Comparison of ENCODE assay signal across 24 cellular contexts in genomic region chr14:29757711-29758233, GRCh38.
DNase-seq lines count a peak whose midpoint lies in the region; ATAC-seq and TF ChIP-seq lines count a peak whose summit lies in the region.
"Had no signal": no experiment of that assay in that cellular context is flagged by ENCODE, and none has a peak within 500 bp of the region (broad histone marks: within the 10 kb centered on the region; RNA-seq: fewer than 3 reads in every experiment).

No MANE protein-coding gene starts in this region.

- peaks cover 58% of the 10 kb centered on the region for H3K9me3 ChIP-seq in Karpas-422 (ENCODE audit: low read length)
- H3K9me3 ChIP-seq in OCI-LY3 (ENCODE audit: insufficient read depth, low read length): no peaks in the 10 kb centered on the region
- H3K9me3 ChIP-seq in hepatocyte (ENCODE audit: low read depth): no peaks in the 10 kb centered on the region
- no peaks in the 10 kb centered on the region for H3K9me3 ChIP-seq in body of pancreas
- H3K9me3 ChIP-seq: BLaER1, Caco-2, Peyer's patch, SJSA1 had no signal

- H2AFZ ChIP-seq in Karpas-422 (ENCODE audit: low read length): no peak overlapping the region
- H2AFZ ChIP-seq in OCI-LY3 (ENCODE audit: low read depth, low read length): no peak overlapping the region
- no peak overlapping the region for H2AFZ ChIP-seq in hepatocyte

- H3K4me1 ChIP-seq in Karpas-422 (ENCODE audit: low read length) (no peaks in the 10 kb centered on the region), OCI-LY3 (ENCODE audit: low read length) (peaks cover 41% of the 10 kb centered on the region), hepatocyte (ENCODE audit: insufficient read depth) (no peaks in the 10 kb centered on the region), body of pancreas (peaks cover 9% of the 10 kb centered on the region)
- H3K4me1 ChIP-seq: BLaER1, Caco-2, Peyer's patch had no signal

- H3K27ac Mint-ChIP-seq in neural crest cell (ENCODE audit: unreplicated experiment): peak overlapping the region; percentile 69
- H3K27ac Mint-ChIP-seq: CD4-positive, alpha-beta memory T cell had no signal

- no peaks in the 10 kb centered on the region for H3K36me3 Mint-ChIP-seq in neural crest cell (ENCODE audit: low read depth)
- H3K36me3 Mint-ChIP-seq: CD4-positive, alpha-beta memory T cell had no signal

- peak; percentile 10 for DNase-seq in Karpas-422
- no peak for DNase-seq in neural crest cell (ENCODE audit: low read depth, low spot score)
- no peak for DNase-seq in hepatocyte (ENCODE audit: low spot score)
- no peak for DNase-seq in NCI-H1048 (lab: John Stamatoyannopoulos, UW)
- no peak for DNase-seq in body of pancreas
- DNase-seq: ACHN; Caco-2; CD4-positive, alpha-beta memory T cell; DMS 273 treated with DMSO at 0.1 percent for 48 hours; DMS79 treated with DMSO at 0.1 percent for 48 hours; GOT3; HCEC 1CT; KG1; MV-4-11; NCI-H1417 treated with DMSO at 0.1 percent for 48 hours; NCI-H1930; NCI-H446 treated with DMSO at 0.1 percent for 48 hours; NCI-H526 treated with DMSO at 0.1 percent for 48 hours; Peyer's patch had no signal

- TF ChIP-seq CTCF in C4-2B (conservative IDR thresholded peaks at IDR 0.05) (no peak), OCI-LY3 (IDR thresholded peaks at IDR 0.05; ENCODE audit: low read depth, low read length) (no peak), neural crest cell (conservative IDR thresholded peaks at IDR 0.05) (no peak), hepatocyte (IDR thresholded peaks at IDR 0.05; ENCODE audit: poor library complexity) (no peak), body of pancreas (IDR thresholded peaks at IDR 0.05) (no peak)

- H3K4me3 ChIP-seq in Karpas-422 (ENCODE audit: low read length) (no peak overlapping the region), OCI-LY3 (ENCODE audit: low read length) (peak overlapping the region; percentile 59), hepatocyte (no peak overlapping the region), body of pancreas (no peak overlapping the region)
- H3K4me3 ChIP-seq: BLaER1, GM12878, Peyer's patch, SJSA1 had no signal

- intact Hi-C loops in body of pancreas (cut with DNase I): no loop called here

- 95% methylated on average over 3 of the region's 3 CpGs for WGBS in hepatocyte (ENCODE audit: low lambda C conversion rate, missing lambda C conversion rate)
- WGBS in body of pancreas, 2 donors: 77 to 78% methylated on average over 3 of the region's 3 CpGs

- peaks cover 23% of the 10 kb centered on the region for H3K4me1 Mint-ChIP-seq in neural crest cell
- H3K4me1 Mint-ChIP-seq: CD4-positive, alpha-beta memory T cell had no signal

- H3K4me3 Mint-ChIP-seq in neural crest cell: no peak overlapping the region
- H3K4me3 Mint-ChIP-seq: CD4-positive, alpha-beta memory T cell had no signal

- H3K9ac ChIP-seq in Karpas-422 (ENCODE audit: low read length) (no peak overlapping the region), OCI-LY3 (ENCODE audit: low read length) (no peak overlapping the region)
- H3K9ac ChIP-seq: BLaER1 had no signal

- H3K36me3 ChIP-seq in Karpas-422 (ENCODE audit: insufficient read depth, low read length) (no peaks in the 10 kb centered on the region), OCI-LY3 (replicated peaks; ENCODE audit: low read depth, low read length) (peaks cover 2% of the 10 kb centered on the region), hepatocyte (replicated peaks; ENCODE audit: insufficient read depth, low read depth) (no peaks in the 10 kb centered on the region), body of pancreas (replicated peaks in 1 of 2; ENCODE audit: insufficient read depth in 1 of 2, low read depth in 2 of 2) (no peaks in the 10 kb centered on the region)
- H3K36me3 ChIP-seq: BLaER1, Peyer's patch, SJSA1 had no signal

- no peaks in the 10 kb centered on the region for H3K79me2 ChIP-seq in Karpas-422 (ENCODE audit: low read length)
- H3K79me2 ChIP-seq in OCI-LY3 (ENCODE audit: low read length): no peaks in the 10 kb centered on the region
- peaks cover 4% of the 10 kb centered on the region for H3K79me2 ChIP-seq in hepatocyte

- H4K20me1 ChIP-seq in Karpas-422 (ENCODE audit: insufficient read depth, low read depth, low read length): no peaks in the 10 kb centered on the region
- H4K20me1 ChIP-seq in OCI-LY3 (ENCODE audit: insufficient read depth, low read length): no peaks in the 10 kb centered on the region
- H4K20me1 ChIP-seq in hepatocyte (ENCODE audit: insufficient read depth, poor library complexity, severe bottlenecking): no peaks in the 10 kb centered on the region
- H4K20me1 ChIP-seq: BLaER1 had no signal

- H3K4me2 ChIP-seq in Karpas-422 (ENCODE audit: low read depth, low read length, poor library complexity, severe bottlenecking): no peak overlapping the region
- H3K4me2 ChIP-seq in OCI-LY3 (ENCODE audit: low read length): peak overlapping the region; percentile 89
- H3K4me2 ChIP-seq in hepatocyte: no peak overlapping the region
- H3K4me2 ChIP-seq: BLaER1 had no signal

- H3K27me3 Mint-ChIP-seq in neural crest cell (ENCODE audit: low read depth): no peaks in the 10 kb centered on the region
- H3K27me3 Mint-ChIP-seq: CD4-positive, alpha-beta memory T cell had no signal

- H3K9me2 ChIP-seq in Karpas-422 (replicated peaks; ENCODE audit: insufficient read depth, low read length) (no peaks in the 10 kb centered on the region), hepatocyte (replicated peaks; ENCODE audit: insufficient read depth) (no peaks in the 10 kb centered on the region)

- H3K9me3 Mint-ChIP-seq in neural crest cell: peaks cover 3% of the 10 kb centered on the region

- H3K27ac ChIP-seq in C4-2B: peak overlapping the region; percentile 59; the same call in 1 of the 2 replicates
- no peak overlapping the region for H3K27ac ChIP-seq in Karpas-422 (ENCODE audit: low read length)
- peak overlapping the region; percentile 10; the same call in 1 of the 2 replicates for H3K27ac ChIP-seq in OCI-LY3 (ENCODE audit: low read length)
- H3K27ac ChIP-seq in hepatocyte: no peak overlapping the region
- no peak overlapping the region for H3K27ac ChIP-seq in body of pancreas
- H3K27ac ChIP-seq: BLaER1, Peyer's patch, SJSA1 had no signal

- H3K27me3 ChIP-seq in Karpas-422 (ENCODE audit: low read length): no peaks in the 10 kb centered on the region
- 0 out of 2 replicates have a peak, but pooled peaks cover 4% of the 10 kb centered on the region for H3K27me3 ChIP-seq in OCI-LY3 (ENCODE audit: low read depth, low read length)
- H3K27me3 ChIP-seq in hepatocyte: no peaks in the 10 kb centered on the region
- H3K27me3 ChIP-seq in body of pancreas: no peaks in the 10 kb centered on the region
- H3K27me3 ChIP-seq: BLaER1, Peyer's patch, SJSA1 had no signal

- no peak for ATAC-seq in body of pancreas
- ATAC-seq: GM12878 had no signal

- no peak for TF ChIP-seq POLR2A in body of pancreas (IDR thresholded peaks at IDR 0.05)

Comparison
In these comparisons a context has a peak if more than half of its experiments do, and no peak if none do; other contexts are left out.
1. H3K27ac ChIP-seq: peak in C4-2B (single experiment) and OCI-LY3 (single experiment); none in Karpas-422 (single experiment), hepatocyte (single experiment) and body of pancreas (0 of 4).